ENCODE assay signal across 20 cellular contexts in genomic region chr4:98476891-98477290, GRCh38.
A peak's percentile ranks its signal among the peaks of the same experiment; 100 is the strongest.
DNase-seq lines count a peak whose midpoint lies in the region; FAIRE-seq and TF ChIP-seq lines count a peak whose summit lies in the region.
"Had no signal": no experiment of that assay in that cellular context is flagged by ENCODE, and none has a peak within 500 bp of the region (broad histone marks: within the 10 kb centered on the region; RNA-seq: fewer than 3 reads in every experiment).

No MANE protein-coding gene starts in this region.

- H3K4ac ChIP-seq in neuronal stem cell (ENCODE audit: low read length), result no peak overlapping the region

- no peak overlapping the region for H2BK15ac ChIP-seq in neuronal stem cell (ENCODE audit: low read length)

- H3K27ac Mint-ChIP-seq in activated naive CD4-positive, alpha-beta T cell treated with anti-CD3 and anti-CD28 coated beads for 36 hours, result no peak overlapping the region
- H3K27ac Mint-ChIP-seq: CD14-positive monocyte had no signal

- H3K27ac ChIP-seq in HEK293 (ENCODE audit: extremely low read depth, low read depth, low read length) (no peak overlapping the region), neuronal stem cell (replicated peaks; ENCODE audit: low read length) (no peak overlapping the region)
- H3K27ac ChIP-seq: BLaER1, GM23248 had no signal

- no peaks in the 10 kb centered on the region for H3K27me3 ChIP-seq in neuronal stem cell (ENCODE audit: control insufficient read depth in 3 of 3, insufficient read depth in 3 of 3, low read depth in 1 of 3, low read length in 3 of 3)
- H3K27me3 ChIP-seq: BLaER1 had no signal

- CTCF ChIA-PET in HEK293 (lab: Yijun Ruan, JAX), result interaction anchor here (2.1 kb wide), 1 partner anchor 9 kb away, joined by 8 read pairs; no protein-coding TSS in a partner anchor
- CTCF ChIA-PET in activated naive CD4-positive, alpha-beta T cell treated with anti-CD3 and anti-CD28 coated beads for 36 hours (lab: Charles Lee), result interaction anchor here (0.5 to 3.9 kb wide), 3 partner anchors 9 to 164 kb away, joined by 3 to 25 read pairs (median 3); no protein-coding TSS in a partner anchor

- peaks cover 0 to 7% of the 10 kb centered on the region in 2 experiments; a peak in 1 of 3 replicates for H3K36me3 ChIP-seq in HEK293 (ENCODE audit: control insufficient read depth in 2 of 2, insufficient read depth in 1 of 2, low read length in 2 of 2)
- H3K36me3 ChIP-seq in neuronal stem cell (replicated peaks in 1 of 2; ENCODE audit: control insufficient read depth in 2 of 2, insufficient read depth in 2 of 2, low read length in 2 of 2), result peaks cover 7 to 17% of the 10 kb centered on the region in 2 donors
- H3K36me3 ChIP-seq: BLaER1, HAP-1 had no signal

- H3K27me3 Mint-ChIP-seq in activated naive CD4-positive, alpha-beta T cell treated with anti-CD3 and anti-CD28 coated beads for 36 hours (ENCODE audit: low read depth), result no peaks in the 10 kb centered on the region
- H3K27me3 Mint-ChIP-seq: CD4-positive, alpha-beta memory T cell; IgD-negative memory B cell had no signal

- TF ChIP-seq CTCF in D721Med (IDR thresholded peaks at IDR 0.05; ENCODE audit: insufficient read depth, missing control alignments) (peak; percentile 27), HEK293 (tag by site-specific recombination; IDR thresholded peaks at IDR 0.05) (no peak), NB4 (IDR thresholded peaks at IDR 0.05; ENCODE audit: low read depth, low read length) (peak; percentile 16)

- H3K4me1 Mint-ChIP-seq in activated naive CD4-positive, alpha-beta T cell treated with anti-CD3 and anti-CD28 coated beads for 36 hours (ENCODE audit: low read depth), result peaks cover 36% of the 10 kb centered on the region

- POLR2A ChIA-PET in HEK293 (lab: Yijun Ruan, JAX), result no interaction called here

- no peak for FAIRE-seq in D721Med (lab: Jason Lieb, UNC)
- FAIRE-seq: GM12892, GM18507, HepG2 had no signal

- no peak overlapping the region for H2BK12ac ChIP-seq in neuronal stem cell (ENCODE audit: low read length)

- H3K36me3 Mint-ChIP-seq in activated naive CD4-positive, alpha-beta T cell treated with anti-CD3 and anti-CD28 coated beads for 36 hours (ENCODE audit: low read depth), result peaks cover 27% of the 10 kb centered on the region

- no peak overlapping the region for H3K4me3 ChIP-seq in HEK293 (ENCODE audit: low read depth, low read length)
- H3K4me3 ChIP-seq in NB4 (ENCODE audit: low read depth, low read length), result peak overlapping the region; percentile 36
- no peak overlapping the region for H3K4me3 ChIP-seq in neuronal stem cell (ENCODE audit: low read length in 2 of 2)
- H3K4me3 ChIP-seq: BLaER1, GM23248, HAP-1 had no signal

- TF ChIP-seq POLR2A in NB4 (IDR thresholded peaks at IDR 0.05; ENCODE audit: extremely low read depth, insufficient read length) (no peak), erythroblast (IDR thresholded peaks at IDR 0.05; ENCODE audit: low read length) (no peak)

- no peak overlapping the region for H2AK5ac ChIP-seq in neuronal stem cell (ENCODE audit: low read depth, low read length)

- H3K9me3 ChIP-seq in HEK293 (ENCODE audit: control insufficient read depth, insufficient read depth, low read depth, low read length) (no peaks in the 10 kb centered on the region), neuronal stem cell (replicated peaks in 1 of 2; ENCODE audit: control insufficient read depth in 2 of 2, insufficient read depth in 1 of 2, low read depth in 1 of 2, low read length in 2 of 2) (peaks cover 0 to 2% of the 10 kb centered on the region in 2 donors)
- H3K9me3 ChIP-seq: BLaER1, HAP-1 had no signal

- WGBS in neuronal stem cell (ENCODE audit: extremely low coverage in 2 of 2, insufficient read length in 2 of 2, insufficient replicate concordance in 1 of 2), 2 donors, result no CpG with 5 or more reads among the region's 9 CpGs

- no peak overlapping the region for H3K23ac ChIP-seq in neuronal stem cell (ENCODE audit: low read depth, low read length, poor library complexity)

- intact Hi-C loops in activated naive CD4-positive, alpha-beta T cell treated with anti-CD3 and anti-CD28 coated beads for 36 hours (cut with micrococcal nuclease), result no loop called here

- no peaks in the 10 kb centered on the region for H3K9me3 Mint-ChIP-seq in activated naive CD4-positive, alpha-beta T cell treated with anti-CD3 and anti-CD28 coated beads for 36 hours
- H3K9me3 Mint-ChIP-seq: CD4-positive, alpha-beta memory T cell; HFFc6 had no signal

- no peak overlapping the region for H4K91ac ChIP-seq in neuronal stem cell (ENCODE audit: low read depth, low read length, poor library complexity)

- no peak overlapping the region for H3K14ac ChIP-seq in neuronal stem cell (ENCODE audit: low read length)

- no peak overlapping the region for H3K4me3 Mint-ChIP-seq in activated naive CD4-positive, alpha-beta T cell treated with anti-CD3 and anti-CD28 coated beads for 36 hours
- H3K4me3 Mint-ChIP-seq: CD14-positive monocyte; CD4-positive, alpha-beta memory T cell; HFFc6; IgD-negative memory B cell had no signal

- peak overlapping the region; percentile 48 for H2BK5ac ChIP-seq in neuronal stem cell (ENCODE audit: low read length)

- H2AFZ ChIP-seq in neuronal stem cell (ENCODE audit: low read length), result no peak overlapping the region
- H2AFZ ChIP-seq: GM23248 had no signal

- H3K4me1 ChIP-seq in HEK293 (ENCODE audit: control insufficient read depth, insufficient read depth, low read length), result peaks cover 3% of the 10 kb centered on the region; the same call in 1 of the 2 replicates
- no peaks in the 10 kb centered on the region for H3K4me1 ChIP-seq in neuronal stem cell (ENCODE audit: control insufficient read depth in 2 of 2, insufficient read depth in 1 of 2, low read depth in 1 of 2, low read length in 2 of 2)
- H3K4me1 ChIP-seq: BLaER1, HAP-1 had no signal

- DNase-seq in D721Med (ENCODE audit: insufficient read length, low spot score) (no peak), NB4 (ENCODE audit: low read depth) (peak; percentile 85), neuronal stem cell (ENCODE audit: low spot score) (no peak), T-helper 9 cell (no peak), erythroblast (lab: John Stamatoyannopoulos, UW) (no peak)
- no peak for DNase-seq in activated naive CD4-positive, alpha-beta T cell treated with anti-CD3 and anti-CD28 coated beads for 36 hours
- DNase-seq: 8988T; CD4-positive, alpha-beta memory T cell; DMS79 treated with DMSO at 0.1 percent for 48 hours; GF-D8; GM23248; HFFc6 had no signal

- H2BK120ac ChIP-seq in neuronal stem cell (ENCODE audit: low read depth, low read length), result no peak overlapping the region

- H3K18ac ChIP-seq in neuronal stem cell (ENCODE audit: low read length), result peak overlapping the region; percentile 23

- H3K4me2 ChIP-seq in neuronal stem cell (ENCODE audit: insufficient read depth, low read length, poor library complexity, severe bottlenecking), result no peak overlapping the region
- H3K4me2 ChIP-seq: BLaER1 had no signal

- H3K79me1 ChIP-seq in neuronal stem cell (ENCODE audit: low read depth, low read length), result no peaks in the 10 kb centered on the region

- H3K9ac ChIP-seq in neuronal stem cell (ENCODE audit: low read depth, low read length, poor library complexity), result no peak overlapping the region
- H3K9ac ChIP-seq: BLaER1, GM23248 had no signal

- no peak overlapping the region for H4K8ac ChIP-seq in neuronal stem cell (ENCODE audit: low read depth, low read length)

TF ChIP-seq in HEK293, 187 proteins besides CTCF, POLR2A, EP300 and RAD21:
- TF ChIP-seq ZBTB21 (tag by site-specific recombination; IDR thresholded peaks at IDR 0.05) (no peak), ZIC2 (tag by site-specific recombination; IDR thresholded peaks at IDR 0.05) (peak; percentile 70), ZNF670 (tag by site-specific recombination; IDR thresholded peaks at IDR 0.05; ENCODE audit: low read depth) (no peak), ZNF184 (tag by site-specific recombination; IDR thresholded peaks at IDR 0.05) (no peak), PRDM6 (tag by site-specific recombination; IDR thresholded peaks at IDR 0.05) (peak; percentile 20; the same call in 1 of the 2 replicates), EGR2 (tag by site-specific recombination; IDR thresholded peaks at IDR 0.05; ENCODE audit: low read depth) (no peak), GLIS1 (tag by site-specific recombination; IDR thresholded peaks at IDR 0.05) (peak; percentile 30; the same call in 1 of the 2 replicates), ZNF544 (tag by site-specific recombination; IDR thresholded peaks at IDR 0.05) (no peak), ZBTB8A (tag by site-specific recombination; IDR thresholded peaks at IDR 0.05) (peak; percentile 42), ZNF423 (tag by site-specific recombination; IDR thresholded peaks at IDR 0.05) (peak; percentile 83)
